In genomic region chr4:174055344-174055743, GRCh38 we compare ENCODE assay signal across 26 cellular contexts.
"Had no signal": no experiment of that assay in that cellular context is flagged by ENCODE, and none has a peak within 500 bp of the region (broad histone marks: within the 10 kb centered on the region; RNA-seq: fewer than 3 reads in every experiment).

No MANE protein-coding gene starts in this region.

- H3K9me3 ChIP-seq: suprapubic skin, testis, thoracic aorta, thyroid gland, transverse colon, upper lobe of left lung, upper lobe of right lung, uterus, vagina had no signal

- DNase-seq: stimulated activated CD4-positive, alpha-beta T cell treated with anti-CD3 and anti-CD28 coated beads, Interleukin-2, amount 100 ng/mL, for 48 hours; stimulated activated CD4-positive, alpha-beta T cell treated with anti-CD3 and anti-CD28 coated beads, Interleukin-4, amount 100 ng/mL, for 1 hour; stimulated activated CD4-positive, alpha-beta T cell treated with anti-CD3 and anti-CD28 coated beads, Interleukin-4, amount 100 ng/mL, for 24 hours; stimulated activated CD4-positive, alpha-beta T cell treated with anti-CD3 and anti-CD28 coated beads, Interleukin-4, amount 100 ng/mL, for 4 hours; stimulated activated CD8-positive, alpha-beta memory T cell treated with anti-CD3 and anti-CD28 coated beads, Interleukin-4, amount 100 ng/mL, for 48 hours; stimulated activated naive B cell treated with anti-CD40 and anti-IgM and Interleukin-4, amounts not matched to agents 10 μg/mL and 1 μg/mL and 100 μg/mL, for 72 hours; stimulated activated naive CD4-positive, alpha-beta T cell; stimulated activated naive CD4-positive, alpha-beta T cell treated with Interleukin-2 at 50 U/mL for 16 hours; stimulated activated naive CD8-positive, alpha-beta T cell treated with anti-CD3 and anti-CD28 coated beads, Interleukin-15, amount 100 ng/mL, for 72 hours; stimulated activated naive CD8-positive, alpha-beta T cell treated with anti-CD3 and anti-CD28 coated beads, Interleukin-15, Interleukin-2, amounts not matched to agents 100 U/mL and 50 U/mL, for 24 hours; stomach; substantia nigra; testis; thyroid gland; tibial artery; transverse colon; trophoblast cell; upper lobe of left lung; upper lobe of right lung; uterus had no signal

- H3K36me3 ChIP-seq: stomach, suprapubic skin, thoracic aorta, thyroid gland, tibial artery, tibial nerve, transverse colon, upper lobe of left lung, upper lobe of right lung, uterus, vagina had no signal

- H3K27ac ChIP-seq: stomach, suprapubic skin, testis, thoracic aorta, thyroid gland, tibial artery, tibial nerve, transverse colon, upper lobe of left lung, upper lobe of right lung, uterus, vagina had no signal

- H3K4me1 ChIP-seq: stomach, suprapubic skin, testis, thyroid gland, tibial artery, tibial nerve, transverse colon, upper lobe of left lung, upper lobe of right lung, uterus, vagina had no signal

- H3K27me3 ChIP-seq: stomach, suprapubic skin, testis, thyroid gland, tibial artery, tibial nerve, transverse colon, upper lobe of left lung, upper lobe of right lung, uterus, vagina had no signal

- ATAC-seq: stimulated activated effector memory CD8-positive, alpha-beta T cell treated with anti-CD3 and anti-CD28 coated beads, Interleukin-12 subunit alpha, Interleukin-12 subunit beta, amount 100 ng/mL, for 72 hours; stimulated activated memory B cell treated with anti-CD40 and anti-IgM and Interleukin-4, amounts not matched to agents 10 μg/mL and 1 μg/mL and 100 μg/mL, for 72 hours; stimulated activated naive B cell treated with anti-CD40 and anti-IgM and Interleukin-4, amounts not matched to agents 10 μg/mL and 1 μg/mL and 100 μg/mL, for 72 hours; stimulated activated naive CD8-positive, alpha-beta T cell treated with anti-CD3 and anti-CD28 coated beads, Interleukin-15, amount 100 ng/mL, for 72 hours; stimulated activated naive CD8-positive, alpha-beta T cell treated with anti-CD3 and anti-CD28 coated beads, Interleukin-15, Interleukin-2, amounts not matched to agents 100 U/mL and 50 U/mL, for 24 hours; upper lobe of right lung had no signal

- H3K4me3 ChIP-seq: stomach, suprapubic skin, testis, thoracic aorta, thyroid gland, tibial artery, tibial nerve, transverse colon, upper lobe of left lung, upper lobe of right lung, uterus, vagina had no signal
